In genomic region chr16:31128711-31129567, GRCh38 we compare ENCODE assay signal across 9 cellular contexts. TPM values are rescaled to one million over a fixed set of nuclear protein-coding genes. Genes with fewer than 3 reads are reported as not detected.
DNase-seq lines count a peak whose midpoint lies in the region; ATAC-seq, FAIRE-seq and TF ChIP-seq lines count a peak whose summit lies in the region.
"Had no signal": no experiment of that assay in that cellular context is flagged by ENCODE, and none has a peak within 500 bp of the region (broad histone marks: within the 10 kb centered on the region; RNA-seq: fewer than 3 reads in every experiment).

No MANE protein-coding gene starts in this region.

- TF ChIP-seq CTCF in liver (IDR thresholded peaks at IDR 0.05; ENCODE audit: low read depth, low read length, missing input control) (no peak), HepG2 (CRISPR knock-in tag; IDR thresholded peaks at IDR 0.05) (no peak), dorsolateral prefrontal cortex (IDR thresholded peaks at IDR 0.05 in 54 of 56, conservative IDR thresholded peaks at IDR 0.05 in 2 of 56; ENCODE audit: low read depth in 1 of 56, partially characterized antibody in 56 of 56) (no peak), vagina (IDR thresholded peaks at IDR 0.05) (no peak)

- H3K27ac ChIP-seq in liver (ENCODE audit: low read depth in 1 of 2, low read length in 2 of 2) (peak overlapping the region; percentile 70 to 77), HepG2 (ENCODE audit: extremely low read length, insufficient read depth, low read length) (no peak overlapping the region), dorsolateral prefrontal cortex (peak overlapping the region; percentile 18 to 95 (median 83)), muscle layer of duodenum (ENCODE audit: low read length) (peak overlapping the region; percentile 94), vagina (peak overlapping the region; percentile 72)

- no peak for TF ChIP-seq POLR2A in HepG2 (IDR thresholded peaks at IDR 0.05; ENCODE audit: insufficient read depth in 1 of 2, low read depth in 2 of 2, low read length in 2 of 2)
- no peak for TF ChIP-seq POLR2A in vagina (IDR thresholded peaks at IDR 0.05)

- H3K79me2 ChIP-seq in HepG2 (ENCODE audit: insufficient read depth, low read length): no peaks in the 10 kb centered on the region

- H4K20me1 ChIP-seq in HepG2 (ENCODE audit: insufficient read depth, low read length): no peaks in the 10 kb centered on the region

- TF ChIP-seq EP300 in HepG2 (IDR thresholded peaks at IDR 0.05; ENCODE audit: low read depth in 2 of 2, low read length in 2 of 2) (no peak), HepG2 (CRISPR knock-in tag; IDR thresholded peaks at IDR 0.05; ENCODE audit: borderline replicate concordance) (no peak)

- CTCF ChIA-PET in HepG2 (lab: Yijun Ruan, JAX; ENCODE audit: low intra/inter-chr PET ratio, low total read pairs): no interaction called here

- H3K36me3 ChIP-seq in liver (ENCODE audit: control insufficient read depth in 4 of 4, insufficient read depth in 3 of 4, low read depth in 1 of 4, low read length in 3 of 4) (peaks cover 8 to 42% (median 14%) of the 10 kb centered on the region in 4 donors), HepG2 (replicated peaks in 1 of 2; ENCODE audit: control insufficient read depth in 1 of 2, insufficient read depth in 2 of 2, low read length in 2 of 2) (peaks cover 17 to 18% of the 10 kb centered on the region in 2 experiments; a peak in 4 of 5 replicates), muscle layer of duodenum (ENCODE audit: control insufficient read depth in 1 of 2, insufficient read depth in 2 of 2, low read length in 2 of 2) (peaks cover 26 to 42% of the 10 kb centered on the region in 2 donors), vagina (peaks cover 0 to 37% of the 10 kb centered on the region in 2 donors)

- DNase-seq in HepG2 (ENCODE audit: low spot score) (no peak), dorsolateral prefrontal cortex (peak in 1 of 10 donors; percentile 42), vagina (ENCODE audit: extremely low spot score in 2 of 2) (no peak), retina (no peak), NCI-H1105 treated with DMSO at 0.1 percent for 48 hours (lab: John Stamatoyannopoulos, UW) (no peak), iPS-NIHi11 (ENCODE audit: low spot score) (no peak)

- no peak overlapping the region for H2AFZ ChIP-seq in HepG2 (ENCODE audit: low read length)

- no TSS peak for BruUV-seq in HepG2 (replicated peaks; lab: Mats Ljungman, UMichigan)

- WGBS in liver: 74% methylated on average over 14 of the region's 14 CpGs
- 93% methylated on average over 14 of the region's 14 CpGs for WGBS in HepG2 (ENCODE audit: low lambda C conversion rate)

- no peak for TF ChIP-seq RAD21 in liver (IDR thresholded peaks at IDR 0.05)
- no peak for TF ChIP-seq RAD21 in HepG2 (CRISPR knock-in tag; IDR thresholded peaks at IDR 0.05)

- no peak for FAIRE-seq in HepG2 (lab: Jason Lieb, UNC)
- FAIRE-seq: astrocyte had no signal

- in situ Hi-C loops in HepG2 (cut with HindIII; ENCODE audit: extremely low pct_ligation_motif_present, low pct_unique_long_range_greater_than_20kb): no loop called here

- no peak for ATAC-seq in HepG2

- H3K9ac ChIP-seq in liver (ENCODE audit: low read depth in 1 of 2, low read length in 2 of 2): no peak overlapping the region
- no peak overlapping the region for H3K9ac ChIP-seq in HepG2 (ENCODE audit: insufficient read depth, low read depth, low read length)

- intact Hi-C loops in HepG2 (cut with micrococcal nuclease; ENCODE audit: unreplicated experiment) (no loop called here), dorsolateral prefrontal cortex (cut with DNase I) (no loop called here), vagina (cut with DNase I) (no loop called here)

- POLR2A ChIA-PET in HepG2 (lab: Yijun Ruan, JAX): interaction anchor here (0.5 to 4.2 kb wide), 4 partner anchors 11 to 14 kb away, joined by 3 to 17 read pairs (median 4); partner anchors contain the start of gene KAT8

- no peak overlapping the region for H3K4me2 ChIP-seq in HepG2 (ENCODE audit: low read depth, low read length)

- no peaks in the 10 kb centered on the region for H3K9me3 ChIP-seq in liver (ENCODE audit: control insufficient read depth in 4 of 4, low read length in 3 of 4)
- H3K9me3 ChIP-seq in HepG2 (ENCODE audit: low read length): no peaks in the 10 kb centered on the region
- no peaks in the 10 kb centered on the region for H3K9me3 ChIP-seq in muscle layer of duodenum (ENCODE audit: control insufficient read depth in 1 of 2, low read length in 2 of 2)
- H3K9me3 ChIP-seq in vagina: no peaks in the 10 kb centered on the region

- H3K27me3 ChIP-seq in liver (ENCODE audit: control insufficient read depth in 4 of 4, insufficient read depth in 4 of 4, low read length in 3 of 4) (no peaks in the 10 kb centered on the region), HepG2 (ENCODE audit: control insufficient read depth in 1 of 2, insufficient read depth in 2 of 2, low read length in 2 of 2) (no peaks in the 10 kb centered on the region), dorsolateral prefrontal cortex (no peaks in the 10 kb centered on the region), muscle layer of duodenum (ENCODE audit: low read depth, low read length) (no peaks in the 10 kb centered on the region), vagina (no peaks in the 10 kb centered on the region)

- H3K4me1 ChIP-seq in liver (ENCODE audit: control insufficient read depth in 4 of 4, insufficient read depth in 4 of 4, low read length in 3 of 4) (peaks cover 0 to 5% (median 0%) of the 10 kb centered on the region in 4 donors), HepG2 (ENCODE audit: insufficient read depth, low read length) (peaks cover 4% of the 10 kb centered on the region; the same call in 1 of the 2 replicates), muscle layer of duodenum (ENCODE audit: control insufficient read depth in 1 of 2, insufficient read depth in 2 of 2, low read length in 2 of 2) (peaks cover 0 to 6% of the 10 kb centered on the region in 2 donors), vagina (peaks cover 40% of the 10 kb centered on the region)

- H3K4me3 ChIP-seq in liver (ENCODE audit: low read depth in 1 of 3, low read length in 3 of 3) (no peak overlapping the region), HepG2 (replicated peaks in 1 of 3; ENCODE audit: insufficient read depth in 1 of 3, low read depth in 2 of 3, low read length in 3 of 3) (no peak overlapping the region), dorsolateral prefrontal cortex (peak overlapping the region in 5 of 59 donors; percentile 3 to 27 (median 15)), muscle layer of duodenum (ENCODE audit: low read depth in 1 of 2, low read length in 2 of 2) (no peak overlapping the region), vagina (no peak overlapping the region)

RNA-seq across cellular contexts. Expression of gene PRSS8, which starts 6.6 kb away (rescaled TPM):
- 1 to 10 TPM; 1.1 to 8.3 TPM for total RNA-seq in liver
- 10 to 100 TPM in 1 of 2 donors, 1 to 10 TPM in 1; 8.5 to 50.1 TPM for polyA plus RNA-seq in liver
- total RNA-seq in HepG2 (2016; rRNA removed; fragmentation: Illumina TruSeq; extraction: Trizol): 1.2 and 2.6 TPM in 2 replicates
- 0.18 and 0.20 TPM in 2 replicates for total RNA-seq in HepG2 (2016; cell fraction: cytosol; rRNA removed; fragmentation: Illumina TruSeq; extraction: Trizol; ENCODE audit: low read depth)
- 1.4 and 2.9 TPM in 2 replicates for total RNA-seq in HepG2 (2016; cell fraction: insoluble cytoplasmic fraction; rRNA removed; fragmentation: Illumina TruSeq; extraction: Trizol)
- 0.65 and 0.99 TPM in 2 replicates for total RNA-seq in HepG2 (2016; cell fraction: membrane; rRNA removed; fragmentation: Illumina TruSeq; extraction: Trizol)
- total RNA-seq in HepG2 (2016; cell fraction: nucleus; rRNA removed; fragmentation: Illumina TruSeq; extraction: Trizol): 3.0 and 3.8 TPM in 2 replicates
- 7.2 and 20.0 TPM in 2 replicates for polyA plus RNA-seq in HepG2 (2011; rRNA removed)
- polyA plus RNA-seq in HepG2 (2011; cell fraction: cytosol; rRNA removed): 11.2 and 11.7 TPM in 2 replicates
- polyA plus RNA-seq in HepG2 (2011; cell fraction: nucleus; rRNA removed): 8.1 and 15.7 TPM in 2 replicates
- 12.5 and 34.4 TPM in 2 replicates for polyA plus RNA-seq in HepG2 (2012)
- polyA plus RNA-seq in HepG2 (2016; cell fraction: cytosol; fragmentation: Illumina TruSeq; extraction: Trizol; ENCODE audit: low read depth): 0.41 and 0.50 TPM in 2 replicates
- 1.6 and 1.8 TPM in 2 replicates for polyA plus RNA-seq in HepG2 (2016; cell fraction: insoluble cytoplasmic fraction; fragmentation: Illumina TruSeq; extraction: Trizol; ENCODE audit: low read depth)
- polyA plus RNA-seq in HepG2 (2016; cell fraction: membrane; fragmentation: Illumina TruSeq; extraction: Trizol; ENCODE audit: low read depth): 0.51 and 0.63 TPM in 2 replicates
- 6.6 and 8.0 TPM in 2 replicates for polyA plus RNA-seq in HepG2 (2016; cell fraction: nucleus; fragmentation: Illumina TruSeq; extraction: Trizol; ENCODE audit: insufficient read depth, low read depth)
- 0.58 and 12.5 TPM in 2 replicates for polyA minus RNA-seq in HepG2 (2011; rRNA and poly(A)+ RNA removed; ENCODE audit: low replicate concordance)
- 5.5 and 9.5 TPM in 2 replicates for polyA minus RNA-seq in HepG2 (2011; cell fraction: cytosol; rRNA and poly(A)+ RNA removed)
- polyA minus RNA-seq in HepG2 (2011; cell fraction: nucleus; rRNA and poly(A)+ RNA removed): 0.77 and 2.7 TPM in 2 replicates
- total RNA-seq in dorsolateral prefrontal cortex: 1 to 10 TPM in 3 of 120 experiments, under 1 TPM in 34, not detected in 83; 0.29 to 1.6 (median 0.47) TPM
- total RNA-seq in vagina: 26.0 TPM

RNA-seq across cellular contexts. Expression of gene KAT8, which starts 11.5 kb away (rescaled TPM):
- 10 to 100 TPM; 20.9 to 37.4 TPM for total RNA-seq in liver
- 10 to 100 TPM; 15.9 to 18.3 TPM for polyA plus RNA-seq in liver
- total RNA-seq in HepG2 (2016; rRNA removed; fragmentation: Illumina TruSeq; extraction: Trizol): 69.5 and 79.0 TPM in 2 replicates
- total RNA-seq in HepG2 (2016; cell fraction: cytosol; rRNA removed; fragmentation: Illumina TruSeq; extraction: Trizol; ENCODE audit: low read depth): 35.7 and 36.8 TPM in 2 replicates
- total RNA-seq in HepG2 (2016; cell fraction: insoluble cytoplasmic fraction; rRNA removed; fragmentation: Illumina TruSeq; extraction: Trizol): 66.0 and 82.2 TPM in 2 replicates
- 28.5 and 33.0 TPM in 2 replicates for total RNA-seq in HepG2 (2016; cell fraction: membrane; rRNA removed; fragmentation: Illumina TruSeq; extraction: Trizol)
- 42.9 and 51.1 TPM in 2 replicates for total RNA-seq in HepG2 (2016; cell fraction: nucleus; rRNA removed; fragmentation: Illumina TruSeq; extraction: Trizol)
- 84.2 and 85.3 TPM in 2 replicates for polyA plus RNA-seq in HepG2 (2011; rRNA removed)
- polyA plus RNA-seq in HepG2 (2011; cell fraction: cytosol; rRNA removed): 59.8 and 72.8 TPM in 2 replicates
- polyA plus RNA-seq in HepG2 (2011; cell fraction: nucleus; rRNA removed): 112 and 113 TPM in 2 replicates
- 49.1 and 52.0 TPM in 2 replicates for polyA plus RNA-seq in HepG2 (2012)
- polyA plus RNA-seq in HepG2 (2016; cell fraction: cytosol; fragmentation: Illumina TruSeq; extraction: Trizol; ENCODE audit: low read depth): 5.9 and 6.1 TPM in 2 replicates
- polyA plus RNA-seq in HepG2 (2016; cell fraction: insoluble cytoplasmic fraction; fragmentation: Illumina TruSeq; extraction: Trizol; ENCODE audit: low read depth): 58.7 and 63.1 TPM in 2 replicates
- polyA plus RNA-seq in HepG2 (2016; cell fraction: membrane; fragmentation: Illumina TruSeq; extraction: Trizol; ENCODE audit: low read depth): 13.2 and 14.8 TPM in 2 replicates
- 86.8 and 87.6 TPM in 2 replicates for polyA plus RNA-seq in HepG2 (2016; cell fraction: nucleus; fragmentation: Illumina TruSeq; extraction: Trizol; ENCODE audit: insufficient read depth, low read depth)
- 37.8 and 50.2 TPM in 2 replicates for polyA minus RNA-seq in HepG2 (2011; rRNA and poly(A)+ RNA removed; ENCODE audit: low replicate concordance)
- 25.3 and 26.2 TPM in 2 replicates for polyA minus RNA-seq in HepG2 (2011; cell fraction: cytosol; rRNA and poly(A)+ RNA removed)
- polyA minus RNA-seq in HepG2 (2011; cell fraction: nucleus; rRNA and poly(A)+ RNA removed): 37.3 and 44.0 TPM in 2 replicates
- 10 to 100 TPM; 58.1 to 99.4 (median 78.1) TPM for total RNA-seq in dorsolateral prefrontal cortex
- 76.6 TPM for total RNA-seq in vagina

RNA-seq across cellular contexts. Expression of gene BCKDK, which starts 20.8 kb away (rescaled TPM):
- total RNA-seq in liver (10 to 100 TPM; 10.0 to 29.5 TPM), HepG2 (2016; rRNA removed; fragmentation: Illumina TruSeq; extraction: Trizol) (24.9 and 25.2 TPM in 2 replicates), dorsolateral prefrontal cortex (10 to 100 TPM; 27.7 to 57.4 (median 35.6) TPM), vagina (48.9 TPM)
- polyA plus RNA-seq in liver (10 to 100 TPM; 40.2 to 41.6 TPM), HepG2 (2011; rRNA removed) (42.6 and 54.2 TPM in 2 replicates)
- total RNA-seq in HepG2 (2016; cell fraction: cytosol; rRNA removed; fragmentation: Illumina TruSeq; extraction: Trizol; ENCODE audit: low read depth): 25.2 and 38.0 TPM in 2 replicates
- total RNA-seq in HepG2 (2016; cell fraction: insoluble cytoplasmic fraction; rRNA removed; fragmentation: Illumina TruSeq; extraction: Trizol): 21.6 and 21.9 TPM in 2 replicates
- total RNA-seq in HepG2 (2016; cell fraction: membrane; rRNA removed; fragmentation: Illumina TruSeq; extraction: Trizol): 42.8 and 61.6 TPM in 2 replicates
- 12.9 and 14.9 TPM in 2 replicates for total RNA-seq in HepG2 (2016; cell fraction: nucleus; rRNA removed; fragmentation: Illumina TruSeq; extraction: Trizol)
- 29.2 and 38.9 TPM in 2 replicates for polyA plus RNA-seq in HepG2 (2011; cell fraction: cytosol; rRNA removed)
- polyA plus RNA-seq in HepG2 (2011; cell fraction: nucleus; rRNA removed): 119 and 127 TPM in 2 replicates
- 36.4 and 39.6 TPM in 2 replicates for polyA plus RNA-seq in HepG2 (2012)
- polyA plus RNA-seq in HepG2 (2016; cell fraction: cytosol; fragmentation: Illumina TruSeq; extraction: Trizol; ENCODE audit: low read depth): 61.2 and 88.9 TPM in 2 replicates
- 38.3 and 44.6 TPM in 2 replicates for polyA plus RNA-seq in HepG2 (2016; cell fraction: insoluble cytoplasmic fraction; fragmentation: Illumina TruSeq; extraction: Trizol; ENCODE audit: low read depth)
- 82.3 and 100 TPM in 2 replicates for polyA plus RNA-seq in HepG2 (2016; cell fraction: membrane; fragmentation: Illumina TruSeq; extraction: Trizol; ENCODE audit: low read depth)
- polyA plus RNA-seq in HepG2 (2016; cell fraction: nucleus; fragmentation: Illumina TruSeq; extraction: Trizol; ENCODE audit: insufficient read depth, low read depth): 34.1 and 38.8 TPM in 2 replicates
- polyA minus RNA-seq in HepG2 (2011; rRNA and poly(A)+ RNA removed; ENCODE audit: low replicate concordance): 34.7 and 50.5 TPM in 2 replicates
- polyA minus RNA-seq in HepG2 (2011; cell fraction: cytosol; rRNA and poly(A)+ RNA removed): 23.9 and 34.2 TPM in 2 replicates
- 25.6 and 37.4 TPM in 2 replicates for polyA minus RNA-seq in HepG2 (2011; cell fraction: nucleus; rRNA and poly(A)+ RNA removed)

RNA-seq across cellular contexts. Expression of gene PRSS36, which starts 20.9 kb away (rescaled TPM):
- under 1 TPM; 0.09 to 0.50 TPM for total RNA-seq in liver
- 1 to 10 TPM in 1 of 2 donors, under 1 TPM in 1; 0.74 to 2.1 TPM for polyA plus RNA-seq in liver
- 1.1 and 1.5 TPM in 2 replicates for total RNA-seq in HepG2 (2016; rRNA removed; fragmentation: Illumina TruSeq; extraction: Trizol)
- total RNA-seq in HepG2 (2016; cell fraction: cytosol; rRNA removed; fragmentation: Illumina TruSeq; extraction: Trizol; ENCODE audit: low read depth): 2.5 and 3.6 TPM in 2 replicates
- total RNA-seq in HepG2 (2016; cell fraction: insoluble cytoplasmic fraction; rRNA removed; fragmentation: Illumina TruSeq; extraction: Trizol): 0.79 and 2.2 TPM in 2 replicates
- total RNA-seq in HepG2 (2016; cell fraction: membrane; rRNA removed; fragmentation: Illumina TruSeq; extraction: Trizol): 3.2 and 4.8 TPM in 2 replicates
- total RNA-seq in HepG2 (2016; cell fraction: nucleus; rRNA removed; fragmentation: Illumina TruSeq; extraction: Trizol): 1.1 and 1.8 TPM in 2 replicates
- 2.1 and 2.7 TPM in 2 replicates for polyA plus RNA-seq in HepG2 (2011; rRNA removed)
- polyA plus RNA-seq in HepG2 (2011; cell fraction: cytosol; rRNA removed): 0.95 and 2.1 TPM in 2 replicates
- 1.9 and 2.8 TPM in 2 replicates for polyA plus RNA-seq in HepG2 (2011; cell fraction: nucleus; rRNA removed)
- polyA plus RNA-seq in HepG2 (2012): 0.71 and 1.5 TPM in 2 replicates
- 2.1 and 2.2 TPM in 2 replicates for polyA plus RNA-seq in HepG2 (2016; cell fraction: cytosol; fragmentation: Illumina TruSeq; extraction: Trizol; ENCODE audit: low read depth)
- 2.1 and 2.5 TPM in 2 replicates for polyA plus RNA-seq in HepG2 (2016; cell fraction: insoluble cytoplasmic fraction; fragmentation: Illumina TruSeq; extraction: Trizol; ENCODE audit: low read depth)
- polyA plus RNA-seq in HepG2 (2016; cell fraction: membrane; fragmentation: Illumina TruSeq; extraction: Trizol; ENCODE audit: low read depth): 0.93 and 4.0 TPM in 2 replicates
- polyA plus RNA-seq in HepG2 (2016; cell fraction: nucleus; fragmentation: Illumina TruSeq; extraction: Trizol; ENCODE audit: insufficient read depth, low read depth): 1.3 and 3.1 TPM in 2 replicates
- 0.76 and 9.9 TPM in 2 replicates for polyA minus RNA-seq in HepG2 (2011; rRNA and poly(A)+ RNA removed; ENCODE audit: low replicate concordance)
- 0.20 and 0.44 TPM in 2 replicates for polyA minus RNA-seq in HepG2 (2011; cell fraction: cytosol; rRNA and poly(A)+ RNA removed)
- polyA minus RNA-seq in HepG2 (2011; cell fraction: nucleus; rRNA and poly(A)+ RNA removed): 1.3 TPM in 1 of 2 replicates, not detected in the other
- 1 to 10 TPM in 105 of 120 experiments, under 1 TPM in 15; 0.39 to 6.2 (median 2.1) TPM for total RNA-seq in dorsolateral prefrontal cortex
- total RNA-seq in vagina: 1.2 TPM

RNA-seq across cellular contexts. Expression of gene VKORC1, which starts 34.3 kb away (rescaled TPM):
- total RNA-seq in liver: 100 to 1,000 TPM in 1 of 2 donors, 10 to 100 TPM in 1; 29.9 to 166 TPM
- polyA plus RNA-seq in liver: 100 to 1,000 TPM; 360 to 519 TPM
- 92.1 and 141 TPM in 2 replicates for total RNA-seq in HepG2 (2016; rRNA removed; fragmentation: Illumina TruSeq; extraction: Trizol)
- 108 and 123 TPM in 2 replicates for total RNA-seq in HepG2 (2016; cell fraction: cytosol; rRNA removed; fragmentation: Illumina TruSeq; extraction: Trizol; ENCODE audit: low read depth)
- total RNA-seq in HepG2 (2016; cell fraction: insoluble cytoplasmic fraction; rRNA removed; fragmentation: Illumina TruSeq; extraction: Trizol): 100 and 140 TPM in 2 replicates
- total RNA-seq in HepG2 (2016; cell fraction: membrane; rRNA removed; fragmentation: Illumina TruSeq; extraction: Trizol): 83.8 and 103 TPM in 2 replicates
- 94.6 and 113 TPM in 2 replicates for total RNA-seq in HepG2 (2016; cell fraction: nucleus; rRNA removed; fragmentation: Illumina TruSeq; extraction: Trizol)
- polyA plus RNA-seq in HepG2 (2011; rRNA removed): 613 and 615 TPM in 2 replicates
- polyA plus RNA-seq in HepG2 (2011; cell fraction: cytosol; rRNA removed): 980 and 1,226 TPM in 2 replicates
- 399 and 426 TPM in 2 replicates for polyA plus RNA-seq in HepG2 (2011; cell fraction: nucleus; rRNA removed)
- polyA plus RNA-seq in HepG2 (2012): 226 and 325 TPM in 2 replicates
- polyA plus RNA-seq in HepG2 (2016; cell fraction: cytosol; fragmentation: Illumina TruSeq; extraction: Trizol; ENCODE audit: low read depth): 88.3 and 112 TPM in 2 replicates
- polyA plus RNA-seq in HepG2 (2016; cell fraction: insoluble cytoplasmic fraction; fragmentation: Illumina TruSeq; extraction: Trizol; ENCODE audit: low read depth): 134 and 149 TPM in 2 replicates
- polyA plus RNA-seq in HepG2 (2016; cell fraction: membrane; fragmentation: Illumina TruSeq; extraction: Trizol; ENCODE audit: low read depth): 106 and 112 TPM in 2 replicates
- polyA plus RNA-seq in HepG2 (2016; cell fraction: nucleus; fragmentation: Illumina TruSeq; extraction: Trizol; ENCODE audit: insufficient read depth, low read depth): 220 and 229 TPM in 2 replicates
- 450 and 1,230 TPM in 2 replicates for polyA minus RNA-seq in HepG2 (2011; rRNA and poly(A)+ RNA removed; ENCODE audit: low replicate concordance)
- polyA minus RNA-seq in HepG2 (2011; cell fraction: cytosol; rRNA and poly(A)+ RNA removed): 139 and 156 TPM in 2 replicates
- 91.0 and 99.1 TPM in 2 replicates for polyA minus RNA-seq in HepG2 (2011; cell fraction: nucleus; rRNA and poly(A)+ RNA removed)
- 10 to 100 TPM; 23.4 to 53.8 (median 37.0) TPM for total RNA-seq in dorsolateral prefrontal cortex
- total RNA-seq in vagina: 123 TPM
